ENCODE assay signal across 20 cellular contexts in the genomic region with DNA sequence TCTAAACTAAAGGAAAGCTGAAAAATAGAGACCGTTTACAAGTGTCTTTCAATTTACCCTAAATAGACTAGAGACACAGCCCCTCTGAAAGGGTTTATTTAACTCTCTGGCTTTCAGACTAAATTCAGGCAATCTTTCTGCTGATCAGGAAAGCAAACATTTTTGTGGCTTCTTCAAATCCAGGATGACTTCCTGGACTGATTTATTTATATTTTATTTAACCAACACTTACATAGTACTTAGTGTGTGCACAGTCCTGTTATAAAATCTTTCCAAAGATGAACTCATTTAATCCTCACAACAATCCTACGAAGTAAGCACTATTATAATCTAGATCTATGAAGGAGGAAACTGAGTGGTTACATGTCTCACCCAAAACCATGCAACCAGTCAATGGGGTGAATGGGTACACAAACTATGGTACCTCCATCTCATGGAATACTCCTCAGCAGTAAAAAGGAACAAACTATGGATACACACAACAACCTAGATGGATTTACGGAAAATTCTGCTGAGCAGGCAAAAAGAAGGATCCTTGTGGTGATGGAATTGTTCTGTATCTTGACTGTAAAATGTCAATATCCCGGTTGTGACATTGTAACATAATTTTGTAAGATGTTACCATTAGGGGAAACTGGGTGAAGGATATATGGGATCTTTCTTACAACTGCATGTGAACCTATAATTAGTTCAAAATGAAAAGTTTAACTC.
"Had no signal": no experiment of that assay in that cellular context is flagged by ENCODE, and none has a peak within 500 bp of the region (broad histone marks: within the 10 kb centered on the region; RNA-seq: fewer than 3 reads in every experiment).

No MANE protein-coding gene starts in this region.

- H3K4me1 ChIP-seq: body of pancreas, left ventricle myocardium inferior, tibial artery, uterus had no signal

- FAIRE-seq: frontal cortex had no signal

- H3K9me3 ChIP-seq: body of pancreas, left ventricle myocardium inferior, tibial artery, uterus had no signal

- H3K36me3 ChIP-seq: left ventricle myocardium inferior, tibial artery, uterus had no signal

- DNase-seq: activated B cell treated with CpG ODN at 0.5 μM for 24 hours; activated CD4-positive, alpha-beta memory T cell treated with anti-CD3 and anti-CD28 coated beads for 36 hours; activated CD4-positive, alpha-beta T cell treated with anti-CD3 and anti-CD28 coated beads for 4 hours; activated gamma-delta T cell treated with Interleukin-2 at 50 U/mL for 16 hours; activated T-cell treated with anti-CD3 and anti-CD28 coated beads for 4 hours; amniotic stem cell; body of pancreas; hypothalamus; left ventricle myocardium inferior; mammary epithelial cell; occipital lobe; retina; stimulated activated CD4-positive, alpha-beta T cell treated with anti-CD3 and anti-CD28 coated beads, Interleukin-12 subunit alpha, Interleukin-12 subunit beta, amount 100 ng/mL, for 4 hours; stimulated activated CD4-positive, alpha-beta T cell treated with anti-CD3 and anti-CD28 coated beads, Interleukin-1b, Interleukin-23, amount 100 ng/mL, for 48 hours; stimulated activated naive CD4-positive, alpha-beta T cell treated with Interleukin-2 at 50 U/mL for 16 hours; substantia nigra; tibial artery; uterus had no signal

- H3K27me3 ChIP-seq: body of pancreas, tibial artery, uterus had no signal

- H3K27ac ChIP-seq: body of pancreas, left ventricle myocardium inferior, tibial artery, uterus had no signal

- ATAC-seq: activated naive CD4-positive, alpha-beta T cell treated with anti-CD3 and anti-CD28 coated beads, Interleukin-2, amount 50 U/mL, for 72 hours; body of pancreas had no signal

- H3K4me3 ChIP-seq: body of pancreas, left ventricle myocardium inferior, tibial artery, uterus had no signal
